ENCODE assay signal across 8 cellular contexts in the genomic region with DNA sequence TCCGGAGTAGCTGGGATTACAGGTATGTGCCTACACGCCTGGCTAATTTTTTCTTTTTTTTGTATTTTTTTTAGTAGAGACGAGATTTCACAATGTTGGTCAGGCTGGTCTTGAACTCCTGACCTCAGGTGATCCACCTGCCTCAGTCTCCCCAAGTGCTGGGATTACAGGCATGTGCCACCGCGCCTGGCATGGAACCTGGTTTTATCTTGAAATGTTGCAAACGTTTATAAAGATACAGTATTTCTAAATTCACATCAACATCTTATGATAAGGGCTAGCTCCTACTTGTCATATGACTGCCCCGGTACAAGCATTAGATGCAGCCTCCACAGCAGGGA. TPM values are rescaled to one million over a fixed set of nuclear protein-coding genes. Genes with fewer than 3 reads are reported as not detected.
A peak's percentile ranks its signal among the peaks of the same experiment; 100 is the strongest.
DNase-seq lines count a peak whose midpoint lies in the region; ATAC-seq and TF ChIP-seq lines count a peak whose summit lies in the region.

No MANE protein-coding gene starts in this region.

- H3K4me3 ChIP-seq in HL-60 (replicated peaks; ENCODE audit: insufficient read depth, low read length) (peak overlapping the region; percentile 93), breast epithelium (peak overlapping the region; percentile 69 to 100 (median 88)), mucosa of stomach (ENCODE audit: low read length) (peak overlapping the region; percentile 93)

- H3K9ac ChIP-seq in mucosa of stomach (ENCODE audit: low read length) = peak overlapping the region; percentile 100

- intact Hi-C loops in breast epithelium (cut with DNase I; ENCODE audit: low total_unique reads) = no loop called here

- H3K36me3 ChIP-seq in breast epithelium = no peaks in the 10 kb centered on the region
- H3K36me3 ChIP-seq in mucosa of stomach (ENCODE audit: control insufficient read depth, insufficient read depth, low read length) = no peaks in the 10 kb centered on the region

- H3K9me3 ChIP-seq in breast epithelium = no peaks in the 10 kb centered on the region
- no peaks in the 10 kb centered on the region for H3K9me3 ChIP-seq in mucosa of stomach (ENCODE audit: control insufficient read depth, low read length)

- H3K27me3 ChIP-seq in HL-60 (ENCODE audit: insufficient read depth, poor library complexity, severe bottlenecking) = no peaks in the 10 kb centered on the region
- no peaks in the 10 kb centered on the region for H3K27me3 ChIP-seq in breast epithelium
- no peaks in the 10 kb centered on the region for H3K27me3 ChIP-seq in mucosa of stomach (ENCODE audit: control insufficient read depth, insufficient read depth, low read length)

- H3K4me1 ChIP-seq in breast epithelium (peaks cover 0 to 7% of the 10 kb centered on the region in 2 donors), mucosa of stomach (ENCODE audit: control insufficient read depth, insufficient read depth, low read length) (peaks cover 6% of the 10 kb centered on the region)

- TF ChIP-seq CTCF in 22Rv1 (IDR thresholded peaks at IDR 0.05) (no peak), HL-60 (IDR thresholded peaks at IDR 0.05; ENCODE audit: insufficient read depth, low read length) (no peak), breast epithelium (IDR thresholded peaks at IDR 0.05) (no peak)

- no peak for TF ChIP-seq POLR2A in breast epithelium (IDR thresholded peaks at IDR 0.05)

- ATAC-seq in HG03039 (IDR thresholded peaks at IDR 0.05; ENCODE audit: unreplicated experiment) (no peak), HG02588 (IDR thresholded peaks at IDR 0.05; ENCODE audit: unreplicated experiment) (no peak)

- no peak for DNase-seq in HL-60 (ENCODE audit: low read depth in 1 of 2, low spot score in 1 of 2)
- no peak for DNase-seq in breast epithelium (ENCODE audit: low spot score in 2 of 2)
- no peak for DNase-seq in NCI-H82 (lab: John Stamatoyannopoulos, UW)
- DNase-seq in activated CD4-positive, CD25-positive, alpha-beta regulatory T cell (lab: John Stamatoyannopoulos, UW) = no peak

- H3K27ac ChIP-seq in 22Rv1 (peak overlapping the region; percentile 93), HL-60 (replicated peaks) (peak overlapping the region; percentile 84; the same call in 1 of the 2 replicates), breast epithelium (peak overlapping the region; percentile 99 to 100)

RNA-seq across cellular contexts. Expression of gene IST1, which starts 1.5 kb away (rescaled TPM):
- total RNA-seq in breast epithelium = 100 to 1,000 TPM; 217 to 303 (median 253) TPM

RNA-seq across cellular contexts. Expression of gene ZNF821, which starts 9.9 kb away (rescaled TPM):
- total RNA-seq in breast epithelium = 10 to 100 TPM in 1 of 3 donors, 1 to 10 TPM in 2; 3.7 to 11.1 (median 9.8) TPM

RNA-seq across cellular contexts. Expression of gene ATXN1L, which starts 48.1 kb away (rescaled TPM):
- 10 to 100 TPM; 19.3 to 41.1 (median 28.0) TPM for total RNA-seq in breast epithelium
